In the genomic region with DNA sequence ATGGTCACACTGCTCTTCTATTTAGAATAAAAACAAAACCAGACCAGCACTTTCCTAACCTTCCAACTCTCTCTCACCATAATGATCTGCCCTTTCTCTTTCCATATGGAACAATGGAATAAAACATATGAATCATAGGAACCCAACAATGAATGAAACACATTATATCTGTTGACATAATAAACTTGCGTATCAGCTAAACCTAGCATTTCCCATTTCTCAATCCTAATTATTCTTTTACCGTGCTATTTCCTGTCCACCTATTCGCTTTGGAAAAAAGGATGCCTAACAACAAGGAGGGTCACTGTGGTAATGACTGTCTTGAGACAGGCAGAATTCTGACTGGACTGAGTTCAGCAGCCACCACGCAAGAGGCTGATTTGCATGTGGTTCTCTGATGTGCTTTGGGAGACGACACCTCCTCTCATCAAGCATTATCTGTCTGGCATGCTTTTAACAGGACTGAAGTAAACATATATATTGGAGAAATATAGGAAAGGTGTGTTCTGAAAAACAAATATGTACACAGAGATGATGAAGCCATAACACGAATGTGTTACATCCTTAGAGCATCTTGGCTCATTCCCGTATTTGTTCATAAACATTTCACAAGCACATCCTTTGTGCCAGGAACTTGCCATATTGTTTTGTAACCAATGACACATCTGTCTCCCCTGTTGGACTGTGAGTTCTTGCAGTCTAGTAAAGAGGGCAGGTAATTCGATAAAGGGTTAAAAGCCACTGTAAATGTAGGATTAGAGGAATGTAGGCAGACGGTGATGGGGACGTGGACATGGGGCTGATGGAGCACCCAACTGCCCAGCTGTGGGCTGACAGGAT, we compare ENCODE assay signal across 2 cellular contexts.
TF ChIP-seq lines count a peak whose summit lies in the region.

No MANE protein-coding gene starts in this region.

TF ChIP-seq in HEK293, 187 proteins besides CTCF, POLR2A, EP300 and RAD21 (continued from another document):
- TF ChIP-seq ZFHX2 (tag by site-specific recombination; conservative IDR thresholded peaks at IDR 0.05) (0 out of 2 replicates have a peak, but pooled peaks have one; percentile 24), ZNF239 (tag by site-specific recombination; IDR thresholded peaks at IDR 0.05) (no peak)

TF ChIP-seq in HepG2, 621 proteins besides CTCF, POLR2A, EP300 and RAD21 (continues in another document):
- TF ChIP-seq ATF4 (CRISPR knock-in tag; IDR thresholded peaks at IDR 0.05), result peak in 1 of 2 experiments; percentile 75; a peak in 2 of 4 replicates
- TF ChIP-seq ZNF207 (IDR thresholded peaks at IDR 0.05; ENCODE audit: borderline replicate concordance), result no peak
- peak; percentile 30; the same call in 1 of the 2 replicates for TF ChIP-seq RARA (CRISPR knock-in tag; IDR thresholded peaks at IDR 0.05)
- no peak for TF ChIP-seq ZNF619 (CRISPR knock-in tag; IDR thresholded peaks at IDR 0.05)
- peak; percentile 59 for TF ChIP-seq ARID5B (CRISPR knock-in tag; IDR thresholded peaks at IDR 0.05)
- TF ChIP-seq ZFP36 (IDR thresholded peaks at IDR 0.05; ENCODE audit: borderline replicate concordance, low read depth, low read length, partially characterized antibody), result no peak
- peak; percentile 81 for TF ChIP-seq ZNF652 (CRISPR knock-in tag; IDR thresholded peaks at IDR 0.05; ENCODE audit: borderline replicate concordance, low read depth)
- peak; percentile 60; the same call in 1 of the 2 replicates for TF ChIP-seq CEBPB (IDR thresholded peaks at IDR 0.05; ENCODE audit: borderline replicate concordance, low read depth, low read length)
- TF ChIP-seq, protein P1, sequence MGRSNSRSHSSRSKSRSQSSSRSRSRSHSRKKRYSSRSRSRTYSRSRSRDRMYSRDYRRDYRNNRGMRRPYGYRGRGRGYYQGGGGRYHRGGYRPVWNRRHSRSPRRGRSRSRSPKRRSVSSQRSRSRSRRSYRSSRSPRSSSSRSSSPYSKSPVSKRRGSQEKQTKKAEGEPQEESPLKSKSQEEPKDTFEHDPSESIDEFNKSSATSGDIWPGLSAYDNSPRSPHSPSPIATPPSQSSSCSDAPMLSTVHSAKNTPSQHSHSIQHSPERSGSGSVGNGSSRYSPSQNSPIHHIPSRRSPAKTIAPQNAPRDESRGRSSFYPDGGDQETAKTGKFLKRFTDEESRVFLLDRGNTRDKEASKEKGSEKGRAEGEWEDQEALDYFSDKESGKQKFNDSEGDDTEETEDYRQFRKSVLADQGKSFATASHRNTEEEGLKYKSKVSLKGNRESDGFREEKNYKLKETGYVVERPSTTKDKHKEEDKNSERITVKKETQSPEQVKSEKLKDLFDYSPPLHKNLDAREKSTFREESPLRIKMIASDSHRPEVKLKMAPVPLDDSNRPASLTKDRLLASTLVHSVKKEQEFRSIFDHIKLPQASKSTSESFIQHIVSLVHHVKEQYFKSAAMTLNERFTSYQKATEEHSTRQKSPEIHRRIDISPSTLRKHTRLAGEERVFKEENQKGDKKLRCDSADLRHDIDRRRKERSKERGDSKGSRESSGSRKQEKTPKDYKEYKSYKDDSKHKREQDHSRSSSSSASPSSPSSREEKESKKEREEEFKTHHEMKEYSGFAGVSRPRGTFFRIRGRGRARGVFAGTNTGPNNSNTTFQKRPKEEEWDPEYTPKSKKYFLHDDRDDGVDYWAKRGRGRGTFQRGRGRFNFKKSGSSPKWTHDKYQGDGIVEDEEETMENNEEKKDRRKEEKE (IDR thresholded peaks at IDR 0.05), result no peak
- TF ChIP-seq NCOA2 (CRISPR knock-in tag; IDR thresholded peaks at IDR 0.05), result peak; percentile 38; the same call in 1 of the 2 replicates
- no peak for TF ChIP-seq ZNF777 (CRISPR knock-in tag; IDR thresholded peaks at IDR 0.05)
- no peak for TF ChIP-seq ZNF18 (CRISPR knock-in tag; IDR thresholded peaks at IDR 0.05; ENCODE audit: insufficient replicate concordance)
- TF ChIP-seq, protein P2, sequence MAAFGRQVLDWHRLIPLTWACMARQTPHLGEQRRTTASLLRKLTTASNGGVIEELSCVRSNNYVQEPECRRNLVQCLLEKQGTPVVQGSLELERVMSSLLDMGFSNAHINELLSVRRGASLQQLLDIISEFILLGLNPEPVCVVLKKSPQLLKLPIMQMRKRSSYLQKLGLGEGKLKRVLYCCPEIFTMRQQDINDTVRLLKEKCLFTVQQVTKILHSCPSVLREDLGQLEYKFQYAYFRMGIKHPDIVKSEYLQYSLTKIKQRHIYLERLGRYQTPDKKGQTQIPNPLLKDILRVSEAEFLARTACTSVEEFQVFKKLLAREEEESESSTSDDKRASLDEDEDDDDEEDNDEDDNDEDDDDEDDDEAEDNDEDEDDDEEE (CRISPR knock-in tag; IDR thresholded peaks at IDR 0.05), result no peak
- TF ChIP-seq TBX3 (IDR thresholded peaks at IDR 0.05; ENCODE audit: borderline replicate concordance), result peak; percentile 7; the same call in 1 of the 2 replicates
- TF ChIP-seq HMGA1 (CRISPR knock-in tag; conservative IDR thresholded peaks at IDR 0.05), result no peak
- TF ChIP-seq NFKBIZ (CRISPR knock-in tag; IDR thresholded peaks at IDR 0.05), result no peak
- peak; percentile 53; the same call in 1 of the 2 replicates for TF ChIP-seq FOXA3 (CRISPR knock-in tag; IDR thresholded peaks at IDR 0.05)
- TF ChIP-seq TEAD3 (CRISPR knock-in tag; optimal IDR thresholded peaks at IDR 0.05; ENCODE audit: borderline replicate concordance), result no peak
- no peak for TF ChIP-seq MED8 (CRISPR knock-in tag; IDR thresholded peaks at IDR 0.05; ENCODE audit: insufficient replicate concordance)
- no peak for TF ChIP-seq KAT8 (CRISPR knock-in tag; IDR thresholded peaks at IDR 0.05)
- TF ChIP-seq DMTF1 (CRISPR knock-in tag; IDR thresholded peaks at IDR 0.05), result no peak
- TF ChIP-seq CHCHD3 (CRISPR knock-in tag; IDR thresholded peaks at IDR 0.05), result no peak
- TF ChIP-seq ELF3 (CRISPR knock-in tag; IDR thresholded peaks at IDR 0.05), result no peak
- TF ChIP-seq ZBTB8A (CRISPR knock-in tag; IDR thresholded peaks at IDR 0.05; ENCODE audit: borderline replicate concordance, low read depth), result no peak
- TF ChIP-seq ZNF318 (CRISPR knock-in tag; IDR thresholded peaks at IDR 0.05), result no peak
- TF ChIP-seq, protein P3, sequence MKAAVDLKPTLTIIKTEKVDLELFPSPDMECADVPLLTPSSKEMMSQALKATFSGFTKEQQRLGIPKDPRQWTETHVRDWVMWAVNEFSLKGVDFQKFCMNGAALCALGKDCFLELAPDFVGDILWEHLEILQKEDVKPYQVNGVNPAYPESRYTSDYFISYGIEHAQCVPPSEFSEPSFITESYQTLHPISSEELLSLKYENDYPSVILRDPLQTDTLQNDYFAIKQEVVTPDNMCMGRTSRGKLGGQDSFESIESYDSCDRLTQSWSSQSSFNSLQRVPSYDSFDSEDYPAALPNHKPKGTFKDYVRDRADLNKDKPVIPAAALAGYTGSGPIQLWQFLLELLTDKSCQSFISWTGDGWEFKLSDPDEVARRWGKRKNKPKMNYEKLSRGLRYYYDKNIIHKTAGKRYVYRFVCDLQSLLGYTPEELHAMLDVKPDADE (CRISPR knock-in tag; IDR thresholded peaks at IDR 0.05), result no peak
